1 cellular context compared by ENCODE assay signal in the genomic region with DNA sequence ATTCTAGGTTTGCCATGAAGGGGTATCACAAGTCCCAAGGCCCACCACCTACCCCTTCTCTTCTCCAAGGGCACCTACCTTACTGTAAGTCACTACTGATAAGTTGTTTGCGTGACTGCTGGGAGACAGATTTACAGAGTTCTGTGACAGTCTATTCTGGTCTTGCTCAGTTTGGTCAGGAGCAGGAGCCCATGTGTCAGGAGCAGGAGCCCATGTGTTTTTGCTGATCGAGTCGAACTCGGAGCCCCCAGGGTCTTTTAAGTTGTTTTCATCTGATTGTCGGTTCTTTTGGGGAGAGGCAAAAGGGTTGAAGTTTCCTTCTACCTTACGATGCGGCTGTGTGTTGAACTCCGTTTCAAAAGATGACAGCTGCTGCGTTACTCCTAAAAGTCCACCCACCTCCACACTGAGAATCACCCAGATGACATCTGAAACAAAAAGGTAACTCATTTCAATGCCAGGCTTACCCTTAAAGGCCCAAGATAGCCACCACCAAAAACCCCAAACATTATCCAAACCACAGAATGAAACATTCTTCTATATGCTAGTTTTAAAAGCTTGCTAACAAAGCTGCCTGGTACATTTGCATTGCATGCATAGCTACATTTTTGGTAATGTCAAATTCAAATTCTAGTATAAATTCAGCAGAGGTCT.
TF ChIP-seq lines count a peak whose summit lies in the region.

No MANE protein-coding gene starts in this region.

TF ChIP-seq in HepG2, 621 proteins besides CTCF, POLR2A, EP300 and RAD21 (continued from another document):
- TF ChIP-seq, protein P1, sequence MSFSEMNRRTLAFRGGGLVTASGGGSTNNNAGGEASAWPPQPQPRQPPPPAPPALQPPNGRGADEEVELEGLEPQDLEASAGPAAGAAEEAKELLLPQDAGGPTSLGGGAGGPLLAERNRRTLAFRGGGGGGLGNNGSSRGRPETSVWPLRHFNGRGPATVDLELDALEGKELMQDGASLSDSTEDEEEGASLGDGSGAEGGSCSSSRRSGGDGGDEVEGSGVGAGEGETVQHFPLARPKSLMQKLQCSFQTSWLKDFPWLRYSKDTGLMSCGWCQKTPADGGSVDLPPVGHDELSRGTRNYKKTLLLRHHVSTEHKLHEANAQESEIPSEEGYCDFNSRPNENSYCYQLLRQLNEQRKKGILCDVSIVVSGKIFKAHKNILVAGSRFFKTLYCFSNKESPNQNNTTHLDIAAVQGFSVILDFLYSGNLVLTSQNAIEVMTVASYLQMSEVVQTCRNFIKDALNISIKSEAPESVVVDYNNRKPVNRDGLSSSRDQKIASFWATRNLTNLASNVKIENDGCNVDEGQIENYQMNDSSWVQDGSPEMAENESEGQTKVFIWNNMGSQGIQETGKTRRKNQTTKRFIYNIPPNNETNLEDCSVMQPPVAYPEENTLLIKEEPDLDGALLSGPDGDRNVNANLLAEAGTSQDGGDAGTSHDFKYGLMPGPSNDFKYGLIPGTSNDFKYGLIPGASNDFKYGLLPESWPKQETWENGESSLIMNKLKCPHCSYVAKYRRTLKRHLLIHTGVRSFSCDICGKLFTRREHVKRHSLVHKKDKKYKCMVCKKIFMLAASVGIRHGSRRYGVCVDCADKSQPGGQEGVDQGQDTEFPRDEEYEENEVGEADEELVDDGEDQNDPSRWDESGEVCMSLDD (CRISPR knock-in tag; IDR thresholded peaks at IDR 0.05; ENCODE audit: borderline replicate concordance): no peak
